12 cellular contexts compared by ENCODE assay signal in the genomic region with DNA sequence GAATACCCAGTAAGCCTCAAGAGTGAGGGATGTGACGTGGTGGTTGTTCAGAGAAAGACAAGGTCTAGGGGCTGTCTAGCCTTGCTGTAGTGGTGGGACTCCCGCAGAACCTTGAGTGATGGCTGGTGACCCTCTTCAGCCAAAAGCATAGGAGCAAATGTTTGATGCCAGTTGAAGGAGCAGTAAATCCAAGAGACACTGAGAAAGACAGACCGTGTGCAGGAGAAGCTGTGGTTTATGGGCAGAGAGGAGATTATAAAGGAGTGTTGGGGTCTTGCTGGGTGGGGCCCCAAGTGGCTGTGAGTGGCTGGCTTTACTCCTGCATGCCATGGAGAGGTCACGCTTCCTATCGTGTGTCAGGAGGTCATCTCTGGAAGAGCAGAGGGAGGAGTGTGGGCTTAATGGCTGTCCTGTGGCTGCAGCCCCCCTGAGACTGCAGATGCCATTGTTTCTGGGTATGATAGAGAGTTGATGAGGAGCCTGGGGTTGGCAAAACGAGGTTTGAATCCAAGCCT.
"Had no signal": no experiment of that assay in that cellular context is flagged by ENCODE, and none has a peak within 500 bp of the region (broad histone marks: within the 10 kb centered on the region; RNA-seq: fewer than 3 reads in every experiment).

No MANE protein-coding gene starts in this region.

- H3K27me3 ChIP-seq: breast epithelium, foreskin keratinocyte, ovary, transverse colon had no signal

- H3K4me3 ChIP-seq: breast epithelium, mucosa of descending colon, ovary, skin epidermis, transverse colon had no signal

- DNase-seq: activated gamma-delta T cell treated with Interleukin-2 at 50 U/mL for 16 hours; activated T-cell treated with anti-CD3 and anti-CD28 coated beads, Interleukin-2, amount 50 U/mL, for 4 hours; aorta; foreskin keratinocyte; left colon; mammary epithelial cell; mucosa of descending colon; ovary; transverse colon had no signal

- H3K27ac ChIP-seq: breast epithelium, foreskin keratinocyte, ovary, skin epidermis, transverse colon, VCaP had no signal

- H3K36me3 ChIP-seq: breast epithelium, ovary, transverse colon had no signal

- H3K9me3 ChIP-seq: breast epithelium, mucosa of descending colon, ovary, transverse colon had no signal
